8 cellular contexts compared by ENCODE assay signal in genomic region chr12:53217049-53217929, GRCh38. TPM values are rescaled to one million over a fixed set of nuclear protein-coding genes. Genes with fewer than 3 reads are reported as not detected.
DNase-seq lines count a peak whose midpoint lies in the region; ATAC-seq and TF ChIP-seq lines count a peak whose summit lies in the region.

No MANE protein-coding gene starts in this region.

- no peak for ATAC-seq in CD8-positive, alpha-beta T cell
- peak; percentile 12 to 18 for ATAC-seq in natural killer cell treated with Interleukin-12 subunit alpha and Interleukin-12 subunit beta and Interleukin-15 and Interleukin-18, amount 100 ng/mL, for 72 hours
- ATAC-seq in GM18520 (IDR thresholded peaks at IDR 0.05; ENCODE audit: unreplicated experiment) (no peak), HG02852 (IDR thresholded peaks at IDR 0.05; ENCODE audit: unreplicated experiment) (no peak), GM18861 (IDR thresholded peaks at IDR 0.05; ENCODE audit: unreplicated experiment) (no peak)

- intact Hi-C loops in CD8-positive, alpha-beta T cell (cut with DNase I, micrococcal nuclease) = loop anchor here in 1 of 2 experiments (10.0 kb wide), 1 partner anchor 288 kb away; the partner anchor contains the start of genes NPFF and TARBP2

- H3K4me3 ChIP-seq in CD8-positive, alpha-beta T cell (ENCODE audit: low read depth, low read length) = peak overlapping the region; percentile 69
- no peak overlapping the region for H3K4me3 ChIP-seq in Peyer's patch
- peak overlapping the region; percentile 78 for H3K4me3 ChIP-seq in effector memory CD4-positive, alpha-beta T cell (ENCODE audit: insufficient read depth, low read depth, low read length, poor library complexity, severe bottlenecking)

- H3K9me3 Mint-ChIP-seq in CD8-positive, alpha-beta T cell = no peaks in the 10 kb centered on the region
- H3K9me3 Mint-ChIP-seq in natural killer cell treated with Interleukin-12 subunit alpha and Interleukin-12 subunit beta and Interleukin-15 and Interleukin-18, amount 100 ng/mL, for 72 hours = no peaks in the 10 kb centered on the region

- DNase-seq in CD8-positive, alpha-beta T cell = peak in 4 of 7 experiments; percentile 54 to 67 (median 62)
- DNase-seq in Peyer's patch = peak in 2 of 3 donors; percentile 62 to 81
- DNase-seq in effector memory CD4-positive, alpha-beta T cell = peak; percentile 28 to 51 (median 38)
- DNase-seq in natural killer cell treated with Interleukin-12 subunit alpha and Interleukin-12 subunit beta and Interleukin-15 and Interleukin-18, amount 100 ng/mL, for 72 hours (ENCODE audit: low spot score) = peak; percentile 86
- no peak for DNase-seq in DMS153 (lab: John Stamatoyannopoulos, UW)

- TF ChIP-seq POLR2A in Peyer's patch (IDR thresholded peaks at IDR 0.05) = peak in 1 of 2 donors; percentile 18

- H3K4me1 ChIP-seq in CD8-positive, alpha-beta T cell (ENCODE audit: insufficient read depth, low read length) = peaks cover 51% of the 10 kb centered on the region
- peaks cover 0 to 49% (median 15%) of the 10 kb centered on the region in 4 donors for H3K4me1 ChIP-seq in Peyer's patch
- peaks cover 40% of the 10 kb centered on the region for H3K4me1 ChIP-seq in effector memory CD4-positive, alpha-beta T cell (ENCODE audit: control insufficient read depth, insufficient read depth, low read length, poor library complexity, severe bottlenecking)

- POLR2A ChIA-PET in CD8-positive, alpha-beta T cell (lab: Charles Lee) = interaction anchor here (0.7 to 5.1 kb wide), 10 partner anchors 12 to 83 kb away, joined by 3 to 32 read pairs (median 7); partner anchors contain the start of genes CSAD, ESPL1, MYG1 and ZNF740

- TF ChIP-seq CTCF in CD8-positive, alpha-beta T cell (IDR thresholded peaks at IDR 0.05) = no peak
- no peak for TF ChIP-seq CTCF in Peyer's patch (IDR thresholded peaks at IDR 0.05)

- peaks cover 69% of the 10 kb centered on the region for H3K4me1 Mint-ChIP-seq in CD8-positive, alpha-beta T cell (ENCODE audit: low read depth)
- H3K4me1 Mint-ChIP-seq in natural killer cell treated with Interleukin-12 subunit alpha and Interleukin-12 subunit beta and Interleukin-15 and Interleukin-18, amount 100 ng/mL, for 72 hours (ENCODE audit: low read depth in 2 of 2) = peaks cover 73 to 79% of the 10 kb centered on the region in 2 donors

- H3K9me3 ChIP-seq in CD8-positive, alpha-beta T cell (ENCODE audit: low read length) = no peaks in the 10 kb centered on the region
- no peaks in the 10 kb centered on the region for H3K9me3 ChIP-seq in Peyer's patch
- no peaks in the 10 kb centered on the region for H3K9me3 ChIP-seq in effector memory CD4-positive, alpha-beta T cell (ENCODE audit: control insufficient read depth, low read length)

- H3K27me3 ChIP-seq in CD8-positive, alpha-beta T cell (ENCODE audit: insufficient read depth, low read length) = no peaks in the 10 kb centered on the region
- H3K27me3 ChIP-seq in Peyer's patch = no peaks in the 10 kb centered on the region
- H3K27me3 ChIP-seq in effector memory CD4-positive, alpha-beta T cell (replicated peaks; ENCODE audit: control insufficient read depth, insufficient read depth, low read length, poor library complexity, severe bottlenecking) = no peaks in the 10 kb centered on the region

- peaks cover 25% of the 10 kb centered on the region for H3K36me3 ChIP-seq in CD8-positive, alpha-beta T cell (ENCODE audit: insufficient read depth, low read length)
- peaks cover 0 to 4% (median 0%) of the 10 kb centered on the region in 3 donors for H3K36me3 ChIP-seq in Peyer's patch
- H3K36me3 ChIP-seq in effector memory CD4-positive, alpha-beta T cell (ENCODE audit: control insufficient read depth, insufficient read depth, low read length) = peaks cover 33% of the 10 kb centered on the region

- peaks cover 57% of the 10 kb centered on the region for H3K36me3 Mint-ChIP-seq in CD8-positive, alpha-beta T cell
- no peaks in the 10 kb centered on the region for H3K36me3 Mint-ChIP-seq in natural killer cell treated with Interleukin-12 subunit alpha and Interleukin-12 subunit beta and Interleukin-15 and Interleukin-18, amount 100 ng/mL, for 72 hours

- H3K27me3 Mint-ChIP-seq in CD8-positive, alpha-beta T cell (ENCODE audit: low read depth) = no peaks in the 10 kb centered on the region
- H3K27me3 Mint-ChIP-seq in natural killer cell treated with Interleukin-12 subunit alpha and Interleukin-12 subunit beta and Interleukin-15 and Interleukin-18, amount 100 ng/mL, for 72 hours = no peaks in the 10 kb centered on the region

- peak overlapping the region; percentile 89 for H3K27ac Mint-ChIP-seq in CD8-positive, alpha-beta T cell
- H3K27ac Mint-ChIP-seq in natural killer cell treated with Interleukin-12 subunit alpha and Interleukin-12 subunit beta and Interleukin-15 and Interleukin-18, amount 100 ng/mL, for 72 hours = peak overlapping the region; percentile 74 to 81

- H3K4me3 Mint-ChIP-seq in CD8-positive, alpha-beta T cell = peak overlapping the region; percentile 99
- peak overlapping the region; percentile 95 for H3K4me3 Mint-ChIP-seq in natural killer cell treated with Interleukin-12 subunit alpha and Interleukin-12 subunit beta and Interleukin-15 and Interleukin-18, amount 100 ng/mL, for 72 hours

- CTCF ChIA-PET in CD8-positive, alpha-beta T cell (lab: Charles Lee) = interaction anchor here (0.8 to 15.7 kb wide), 11 partner anchors 7 to 128 kb away, joined by 3 to 353 read pairs (median 26); partner anchors contain the start of genes AAAS, ESPL1, MYG1 and PFDN5

- peak overlapping the region; percentile 26 for H3K27ac ChIP-seq in CD8-positive, alpha-beta T cell (ENCODE audit: low read depth, low read length)
- H3K27ac ChIP-seq in Peyer's patch = peak overlapping the region; percentile 1 to 99 (median 96)
- H3K27ac ChIP-seq in effector memory CD4-positive, alpha-beta T cell (ENCODE audit: insufficient read depth, low read length, poor library complexity, severe bottlenecking) = peak overlapping the region; percentile 87

RNA-seq across cellular contexts. Expression of gene ITGB7, which starts 10.2 kb away (rescaled TPM):
- 100 to 1,000 TPM; 107 to 108 TPM for total RNA-seq in CD8-positive, alpha-beta T cell
- 10 to 100 TPM in 1 of 4 donors, 1 to 10 TPM in 3; 3.8 to 66.0 (median 4.4) TPM for total RNA-seq in Peyer's patch
- total RNA-seq in natural killer cell treated with Interleukin-12 subunit alpha and Interleukin-12 subunit beta and Interleukin-15 and Interleukin-18, amount 100 ng/mL, for 72 hours = 10 to 100 TPM; 53.0 to 81.0 TPM

RNA-seq across cellular contexts. Expression of gene RARG, which starts 14.7 kb away (rescaled TPM):
- total RNA-seq in CD8-positive, alpha-beta T cell = 10 to 100 TPM; 16.1 to 16.5 TPM
- 10 to 100 TPM in 1 of 4 donors, 1 to 10 TPM in 3; 1.9 to 10.7 (median 5.7) TPM for total RNA-seq in Peyer's patch
- 10 to 100 TPM in 1 of 2 donors, 1 to 10 TPM in 1; 5.8 to 13.3 TPM for total RNA-seq in natural killer cell treated with Interleukin-12 subunit alpha and Interleukin-12 subunit beta and Interleukin-15 and Interleukin-18, amount 100 ng/mL, for 72 hours

RNA-seq across cellular contexts. Expression of gene CSAD, which starts 36.6 kb away (rescaled TPM):
- 10 to 100 TPM; 28.0 to 29.6 TPM for total RNA-seq in CD8-positive, alpha-beta T cell
- 100 to 1,000 TPM in 2 of 4 donors, 10 to 100 TPM in 2; 36.1 to 154 (median 109) TPM for total RNA-seq in Peyer's patch
- 10 to 100 TPM; 26.0 to 43.2 TPM for total RNA-seq in natural killer cell treated with Interleukin-12 subunit alpha and Interleukin-12 subunit beta and Interleukin-15 and Interleukin-18, amount 100 ng/mL, for 72 hours

RNA-seq across cellular contexts. Expression of gene ZNF740, which starts 36.8 kb away (rescaled TPM):
- total RNA-seq in CD8-positive, alpha-beta T cell = 10 to 100 TPM; 24.8 to 24.9 TPM
- total RNA-seq in Peyer's patch = 10 to 100 TPM; 11.9 to 38.8 (median 23.1) TPM
- total RNA-seq in natural killer cell treated with Interleukin-12 subunit alpha and Interleukin-12 subunit beta and Interleukin-15 and Interleukin-18, amount 100 ng/mL, for 72 hours = 10 to 100 TPM; 34.6 to 53.1 TPM

RNA-seq across cellular contexts. Expression of gene ESPL1, which starts 50.8 kb away (rescaled TPM):
- 1 to 10 TPM in 1 of 2 experiments, under 1 TPM in 1; 0.56 to 1.7 TPM for total RNA-seq in CD8-positive, alpha-beta T cell
- total RNA-seq in Peyer's patch = 100 to 1,000 TPM in 1 of 4 donors, 10 to 100 TPM in 3; 47.0 to 108 (median 87.0) TPM
- total RNA-seq in natural killer cell treated with Interleukin-12 subunit alpha and Interleukin-12 subunit beta and Interleukin-15 and Interleukin-18, amount 100 ng/mL, for 72 hours = 100 to 1,000 TPM in 1 of 2 donors, 10 to 100 TPM in 1; 35.2 to 127 TPM

Comparison
In these comparisons a context has a peak if more than half of its experiments do, and no peak if none do; other contexts are left out.
1. ATAC-seq: peak in natural killer cell treated with Interleukin-12 subunit alpha and Interleukin-12 subunit beta and Interleukin-15 and Interleukin-18, amount 100 ng/mL, for 72 hours (2 of 2); none in CD8-positive, alpha-beta T cell (single experiment), GM18520 (single experiment), HG02852 (single experiment) and GM18861 (single experiment).
2. H3K27ac ChIP-seq: peak in every context shown above with its lines; median percentile 96 in Peyer's patch; 87 in effector memory CD4-positive, alpha-beta T cell; 26 in CD8-positive, alpha-beta T cell.
3. H3K4me3 ChIP-seq: peak in CD8-positive, alpha-beta T cell (single experiment) and effector memory CD4-positive, alpha-beta T cell (single experiment); none in Peyer's patch (0 of 4).